In genomic region chr2:215505044-215505786, GRCh38 we compare ENCODE assay signal across 11 cellular contexts.
DNase-seq lines count a peak whose midpoint lies in the region; ATAC-seq, FAIRE-seq and TF ChIP-seq lines count a peak whose summit lies in the region.
"Had no signal": no experiment of that assay in that cellular context is flagged by ENCODE, and none has a peak within 500 bp of the region (broad histone marks: within the 10 kb centered on the region; RNA-seq: fewer than 3 reads in every experiment).

No MANE protein-coding gene starts in this region.

- BruUV-seq in K562 (replicated peaks; lab: Mats Ljungman, UMichigan) (no TSS peak), HepG2 (replicated peaks; lab: Mats Ljungman, UMichigan) (no TSS peak)

- TF ChIP-seq EP300 in A549 (IDR thresholded peaks at IDR 0.05) (no peak), K562 (IDR thresholded peaks at IDR 0.05; ENCODE audit: low read length) (peak; percentile 92), HepG2 (IDR thresholded peaks at IDR 0.05; ENCODE audit: low read depth in 2 of 2, low read length in 2 of 2) (peak; percentile 47 to 92; a peak in 3 of 4 replicates), HepG2 (CRISPR knock-in tag; IDR thresholded peaks at IDR 0.05; ENCODE audit: borderline replicate concordance) (peak; percentile 44; the same call in 1 of the 2 replicates)

- intact Hi-C loops in K562 (cut with micrococcal nuclease) (loop anchor here (10.0 kb wide), 1 partner anchor 110 kb away; no protein-coding TSS in a partner anchor), HepG2 (cut with micrococcal nuclease; ENCODE audit: unreplicated experiment) (loop anchor here (1.0 to 5.0 kb wide), 3 partner anchors 176 to 415 kb away; no protein-coding TSS in a partner anchor)

- H3K4me3 ChIP-seq in A549 = no peak overlapping the region
- H3K4me3 ChIP-seq in K562 = no peak overlapping the region
- H3K4me3 ChIP-seq in HepG2 (replicated peaks in 1 of 3; ENCODE audit: insufficient read depth in 1 of 3, low read depth in 2 of 3, low read length in 3 of 3) = no peak overlapping the region
- H3K4me3 ChIP-seq: tibial nerve had no signal

- peak in 1 of 2 experiments; percentile 30 for DNase-seq in A549 (ENCODE audit: low read depth in 1 of 2, low spot score in 1 of 2)
- DNase-seq in LHCN-M2 (ENCODE audit: low read depth) = peak; percentile 43
- DNase-seq in K562 (ENCODE audit: extremely low read depth in 1 of 4, low spot score in 3 of 4) = peak; percentile 29 to 82 (median 61)
- DNase-seq in HepG2 (ENCODE audit: low spot score) = peak; percentile 90
- no peak for DNase-seq in SK-N-DZ (ENCODE audit: low spot score)
- DNase-seq in caudate nucleus (lab: John Stamatoyannopoulos, UW) = no peak
- DNase-seq: activated CD4-positive, CD25-positive, alpha-beta regulatory T cell treated with anti-CD3 and anti-CD28 coated beads, Interleukin-2, amount 50 U/mL, for 72 hours; activated naive CD4-positive, alpha-beta T cell had no signal

- in situ Hi-C loops in K562 (cut with MboI) = no loop called here
- in situ Hi-C loops in HepG2 (cut with HindIII; ENCODE audit: extremely low pct_ligation_motif_present, low pct_unique_long_range_greater_than_20kb) = no loop called here

- CTCF ChIA-PET in A549 (lab: Yijun Ruan, JAX) (interaction anchor here (0.6 kb wide), 1 partner anchor 205 kb away, joined by 3 read pairs; no protein-coding TSS in a partner anchor), K562 (lab: Yijun Ruan, JAX; ENCODE audit: low intra/inter-chr PET ratio) (no interaction called here), HepG2 (lab: Yijun Ruan, JAX; ENCODE audit: low intra/inter-chr PET ratio, low total read pairs) (no interaction called here)

- peak overlapping the region; percentile 20 for H2AFZ ChIP-seq in K562 (ENCODE audit: low read depth, low read length)
- peak overlapping the region; percentile 57 for H2AFZ ChIP-seq in HepG2 (ENCODE audit: low read length)

- no peaks in the 10 kb centered on the region for H3K9me1 ChIP-seq in K562 (ENCODE audit: control insufficient read depth, insufficient read depth, low read length)

- peak overlapping the region in 1 of 2 experiments; percentile 40; a peak in 1 of 4 replicates for H3K9ac ChIP-seq in K562 (ENCODE audit: insufficient read depth in 1 of 2, low read depth in 2 of 2, low read length in 2 of 2)
- H3K9ac ChIP-seq in HepG2 (ENCODE audit: insufficient read depth, low read depth, low read length) = no peak overlapping the region

- H3K79me2 ChIP-seq in K562 (ENCODE audit: control insufficient read depth, insufficient read depth, low read length) (no peaks in the 10 kb centered on the region), HepG2 (ENCODE audit: insufficient read depth, low read length) (no peaks in the 10 kb centered on the region)

- H3K4me2 ChIP-seq in A549 (peak overlapping the region; percentile 19), K562 (ENCODE audit: insufficient read depth, low read length) (peak overlapping the region; percentile 30; the same call in 1 of the 2 replicates), HepG2 (ENCODE audit: low read depth, low read length) (peak overlapping the region; percentile 30)

- H4K20me1 ChIP-seq in K562 (replicated peaks; ENCODE audit: control insufficient read depth, insufficient read depth, low read length) (no peaks in the 10 kb centered on the region), HepG2 (ENCODE audit: insufficient read depth, low read length) (no peaks in the 10 kb centered on the region)

- TF ChIP-seq RAD21 in A549 (conservative IDR thresholded peaks at IDR 0.05 in 1 of 2, IDR thresholded peaks at IDR 0.05 in 1 of 2) = no peak
- TF ChIP-seq RAD21 in K562 (CRISPR knock-in tag; conservative IDR thresholded peaks at IDR 0.05 in 1 of 2, IDR thresholded peaks at IDR 0.05 in 1 of 2) = no peak
- TF ChIP-seq RAD21 in HepG2 (CRISPR knock-in tag; IDR thresholded peaks at IDR 0.05) = no peak

- H3K36me3 ChIP-seq in K562 (ENCODE audit: control insufficient read depth, insufficient read depth, low read length) (no peaks in the 10 kb centered on the region), HepG2 (replicated peaks in 1 of 2; ENCODE audit: control insufficient read depth in 1 of 2, insufficient read depth in 2 of 2, low read length in 2 of 2) (no peaks in the 10 kb centered on the region)
- H3K36me3 ChIP-seq: tibial nerve had no signal

- peaks cover 19% of the 10 kb centered on the region for H3K4me1 ChIP-seq in A549
- peaks cover 11 to 19% of the 10 kb centered on the region in 2 experiments; a peak in 4 of 5 replicates for H3K4me1 ChIP-seq in K562 (replicated peaks in 1 of 2; ENCODE audit: control insufficient read depth in 2 of 2, insufficient read depth in 2 of 2, low read length in 2 of 2)
- peaks cover 46% of the 10 kb centered on the region for H3K4me1 ChIP-seq in HepG2 (ENCODE audit: insufficient read depth, low read length)

- H3K27me3 ChIP-seq in K562 (ENCODE audit: control insufficient read depth in 2 of 2, insufficient read depth in 2 of 2, low read length in 2 of 2) (no peaks in the 10 kb centered on the region), HepG2 (ENCODE audit: control insufficient read depth in 1 of 2, insufficient read depth in 2 of 2, low read length in 2 of 2) (no peaks in the 10 kb centered on the region)
- H3K27me3 ChIP-seq: tibial nerve had no signal

- H3K27ac ChIP-seq in A549 (peak overlapping the region; percentile 19 to 35; a peak in 4 of 6 replicates), K562 (ENCODE audit: extremely low read depth, low read depth, low read length) (peak overlapping the region; percentile 39; the same call in 2 of the 3 replicates), HepG2 (ENCODE audit: extremely low read length, insufficient read depth, low read length) (peak overlapping the region; percentile 67), caudate nucleus (ENCODE audit: low read depth, low read length) (no peak overlapping the region)
- H3K27ac ChIP-seq: tibial nerve had no signal

- POLR2A ChIA-PET in A549 (lab: Yijun Ruan, JAX) (no interaction called here), K562 (lab: Yijun Ruan, JAX) (interaction anchor here (0.7 kb wide), 2 partner anchors 31 to 172 kb away, joined by 3 read pairs; no protein-coding TSS in a partner anchor), HepG2 (lab: Yijun Ruan, JAX) (interaction anchor here (1.5 to 1.8 kb wide), 2 partner anchors 114 to 206 kb away, joined by 4 to 5 read pairs; no protein-coding TSS in a partner anchor)

- FAIRE-seq in A549 (lab: Jason Lieb, UNC) (no peak), K562 (lab: Jason Lieb, UNC) (peak; percentile 88), HepG2 (lab: Jason Lieb, UNC) (peak; percentile 80)

- peak in 1 of 2 experiments; percentile 63; a peak in 3 of 6 replicates for ATAC-seq in A549
- ATAC-seq in K562 = peak; percentile 92
- ATAC-seq in HepG2 = peak; percentile 91
- no peak for ATAC-seq in GM21526 (IDR thresholded peaks at IDR 0.05; ENCODE audit: low FRiP score, unreplicated experiment)
- ATAC-seq in HG02884 (IDR thresholded peaks at IDR 0.05; ENCODE audit: unreplicated experiment) = no peak

- H3K9me3 ChIP-seq in A549 (no peaks in the 10 kb centered on the region), K562 (replicated peaks; ENCODE audit: control insufficient read depth, insufficient read depth, low read depth, low read length) (no peaks in the 10 kb centered on the region), HepG2 (ENCODE audit: low read length) (no peaks in the 10 kb centered on the region)
- H3K9me3 ChIP-seq: tibial nerve had no signal

- TF ChIP-seq CTCF in A549 (IDR thresholded peaks at IDR 0.05) = no peak
- TF ChIP-seq CTCF in K562 (IDR thresholded peaks at IDR 0.05 in 2 of 3, conservative IDR thresholded peaks at IDR 0.05 in 1 of 3; ENCODE audit: insufficient read depth in 2 of 3, low read depth in 1 of 3, low read length in 3 of 3) = no peak
- no peak for TF ChIP-seq CTCF in HepG2 (CRISPR knock-in tag; IDR thresholded peaks at IDR 0.05)

- WGBS in A549 (ENCODE audit: missing lambda C conversion rate) = 54% methylated on average over 4 of the region's 4 CpGs
- 7% methylated on average over 4 of the region's 4 CpGs for WGBS in K562 (ENCODE audit: insufficient coverage, low coverage, missing lambda C conversion rate)
- WGBS in HepG2 (ENCODE audit: low lambda C conversion rate) = 48% methylated on average over 4 of the region's 4 CpGs

- TF ChIP-seq POLR2A in A549 (IDR thresholded peaks at IDR 0.05; ENCODE audit: low read length) (no peak), K562 (conservative IDR thresholded peaks at IDR 0.05) (no peak), HepG2 (IDR thresholded peaks at IDR 0.05; ENCODE audit: insufficient read depth in 1 of 2, low read depth in 2 of 2, low read length in 2 of 2) (no peak)

TF ChIP-seq in A549, 52 proteins besides CTCF, POLR2A, EP300 and RAD21:
- TF ChIP-seq CEBPB (IDR thresholded peaks at IDR 0.05) (peak in 1 of 2 experiments; percentile 55; a peak in 1 of 4 replicates), ZFP36 (IDR thresholded peaks at IDR 0.05; ENCODE audit: borderline replicate concordance, partially characterized antibody) (no peak), MAFK (IDR thresholded peaks at IDR 0.05; ENCODE audit: partially characterized antibody) (peak; percentile 42)

TF ChIP-seq in K562, 482 proteins besides CTCF, POLR2A, EP300 and RAD21 (continues in another document):
- peak; percentile 91 for TF ChIP-seq MAFF (IDR thresholded peaks at IDR 0.05; ENCODE audit: low read length)
- TF ChIP-seq EGR1 (conservative IDR thresholded peaks at IDR 0.05) = peak; percentile 66
- no peak for TF ChIP-seq TGIF2 (CRISPR knock-in tag; IDR thresholded peaks at IDR 0.05)
- TF ChIP-seq SOX6 (IDR thresholded peaks at IDR 0.05) = peak; percentile 75
- 0 out of 2 replicates have a peak, but pooled peaks have one; percentile 34 for TF ChIP-seq SMAD4 (CRISPR knock-in tag; conservative IDR thresholded peaks at IDR 0.05)
- TF ChIP-seq ESRRA (IDR thresholded peaks at IDR 0.05; ENCODE audit: borderline replicate concordance, low read depth) = 0 out of 2 replicates have a peak, but pooled peaks have one; percentile 45
- TF ChIP-seq ZEB2 (IDR thresholded peaks at IDR 0.05) = no peak
- peak; percentile 95 for TF ChIP-seq CBFA2T3 (IDR thresholded peaks at IDR 0.05)
- TF ChIP-seq MBD2 (IDR thresholded peaks at IDR 0.05; ENCODE audit: borderline replicate concordance, low read depth) = peak; percentile 44; the same call in 1 of the 2 replicates

TF ChIP-seq in HepG2, 621 proteins besides CTCF, POLR2A, EP300 and RAD21 (continues in another document):
- peak; percentile 64 for TF ChIP-seq RCOR2 (CRISPR knock-in tag; IDR thresholded peaks at IDR 0.05)
- no peak for TF ChIP-seq FIP1L1 (IDR thresholded peaks at IDR 0.05; ENCODE audit: borderline replicate concordance, insufficient read depth, low read depth, low read length)
- TF ChIP-seq ZFY (CRISPR knock-in tag; IDR thresholded peaks at IDR 0.05) = no peak
- peak; percentile 35; the same call in 1 of the 2 replicates for TF ChIP-seq MED13 (CRISPR knock-in tag; IDR thresholded peaks at IDR 0.05)
- no peak for TF ChIP-seq MYC (CRISPR knock-in tag; IDR thresholded peaks at IDR 0.05; ENCODE audit: borderline replicate concordance)
- peak; percentile 68 for TF ChIP-seq FOSL2 (CRISPR knock-in tag; IDR thresholded peaks at IDR 0.05)

Comparison
In these comparisons a context has a peak if more than half of its experiments do, and no peak if none do; other contexts are left out.
1. ATAC-seq: peak in K562 (single experiment) and HepG2 (single experiment); none in GM21526 (single experiment) and HG02884 (single experiment).
2. DNase-seq: peak in LHCN-M2 (single experiment), K562 (4 of 4) and HepG2 (single experiment); none in SK-N-DZ (single experiment) and caudate nucleus (0 of 61).
3. Peak in every context shown above with its lines, with median percentiles within 50 percentile points of each other: H3K4me2 ChIP-seq.